In the genomic region with DNA sequence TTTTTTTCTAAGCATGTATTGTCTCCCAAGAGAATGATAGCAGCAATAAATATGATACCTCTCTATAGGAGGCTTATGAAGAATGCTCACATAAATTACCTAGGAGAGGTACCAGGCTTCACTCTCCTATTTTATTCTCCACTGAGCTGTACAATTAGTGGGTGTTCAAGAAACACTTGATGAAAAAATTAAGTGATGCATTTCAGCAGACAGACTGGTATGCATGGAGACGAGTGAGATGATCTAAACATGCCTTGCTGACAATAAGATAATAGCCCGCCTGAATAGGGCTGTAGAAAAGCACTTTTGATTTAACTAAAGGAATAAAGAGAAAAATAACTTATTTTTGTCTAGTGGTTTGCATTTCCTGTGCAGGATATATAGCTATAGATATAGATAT, we compare ENCODE assay signal across 38 cellular contexts.
"Had no signal": no experiment of that assay in that cellular context is flagged by ENCODE, and none has a peak within 500 bp of the region (broad histone marks: within the 10 kb centered on the region; RNA-seq: fewer than 3 reads in every experiment).

No MANE protein-coding gene starts in this region.

- H3K36me3 Mint-ChIP-seq: activated naive CD4-positive, alpha-beta T cell treated with anti-CD3 and anti-CD28 coated beads, Interleukin-2, amount 10 ng/mL, durations not matched to agents 7 days and 5 days; activated naive CD4-positive, alpha-beta T cell treated with anti-CD3 and anti-CD28 coated beads, Interleukin-2, amount 50 U/mL, for 24 hours; activated naive CD4-positive, alpha-beta T cell treated with anti-CD3 and anti-CD28 coated beads, Interleukin-2, amount 50 U/mL, for 72 hours; activated naive CD8-positive, alpha-beta T cell; activated naive CD8-positive, alpha-beta T cell treated with anti-CD3 and anti-CD28 coated beads for 36 hours; activated naive CD8-positive, alpha-beta T cell treated with anti-CD3 and anti-CD28 coated beads, Interleukin-2, amount 10 ng/mL, durations not matched to agents 7 days and 5 days; brain had no signal

- H3K27me3 Mint-ChIP-seq: activated naive CD4-positive, alpha-beta T cell treated with anti-CD3 and anti-CD28 coated beads, Interleukin-2, amount 10 ng/mL, durations not matched to agents 7 days and 5 days; activated naive CD8-positive, alpha-beta T cell treated with anti-CD3 and anti-CD28 coated beads, Interleukin-2, amount 10 ng/mL, durations not matched to agents 7 days and 5 days; activated naive CD8-positive, alpha-beta T cell treated with anti-CD3 and anti-CD28 coated beads, Interleukin-2, amount 50 U/mL, for 24 hours; central memory CD8-positive, alpha-beta T cell had no signal

- DNase-seq: activated effector memory CD4-positive, alpha-beta T cell treated with anti-CD3 and anti-CD28 coated beads, Interleukin-2, amount 50 U/mL, for 16 hours; activated effector memory CD4-positive, alpha-beta T cell treated with Interleukin-2 at 50 U/mL for 16 hours; activated gamma-delta T cell; activated gamma-delta T cell treated with Interleukin-2 at 50 U/mL for 16 hours; activated naive CD4-positive, alpha-beta T cell; activated naive CD4-positive, alpha-beta T cell treated with anti-CD3 and anti-CD28 coated beads for 36 hours; activated naive CD4-positive, alpha-beta T cell treated with anti-CD3 and anti-CD28 coated beads, Interleukin-2, amount 10 ng/mL, durations not matched to agents 7 days and 5 days; activated naive CD4-positive, alpha-beta T cell treated with anti-CD3 and anti-CD28 coated beads, Interleukin-2, amount 50 U/mL, for 16 hours; activated naive CD4-positive, alpha-beta T cell treated with Interleukin-2 at 50 U/mL for 16 hours; activated naive CD8-positive, alpha-beta T cell treated with anti-CD3 and anti-CD28 coated beads for 36 hours; activated naive CD8-positive, alpha-beta T cell treated with anti-CD3 and anti-CD28 coated beads, Interleukin-2, amount 10 ng/mL, durations not matched to agents 7 days and 5 days; activated naive CD8-positive, alpha-beta T cell treated with anti-CD3 and anti-CD28 coated beads, Interleukin-2, amount 50 U/mL, for 24 hours; activated T-cell treated with anti-CD3 and anti-CD28 coated beads, Interleukin-2, amount 50 U/mL, for 1 hour; activated T-cell treated with anti-CD3 and anti-CD28 coated beads, Interleukin-2, amount 50 U/mL, for 24 hours; activated T-cell treated with anti-CD3 and anti-CD28 coated beads, Interleukin-2, amount 50 U/mL, for 4 hours; activated T-cell treated with anti-CD3 and anti-CD28 coated beads, Interleukin-2, amount 50 U/mL, for 48 hours; activated T-cell treated with anti-CD3 and anti-CD28 coated beads, Interleukin-2, amount 50 U/mL, for 72 hours; adrenal gland; amniotic stem cell; amygdala; anterior cingulate cortex; aorta; body of pancreas; brain microvascular endothelial cell; caudate nucleus; central memory CD4-positive, alpha-beta T cell; cerebellar nuclear complex had no signal

- H3K36me3 ChIP-seq: adrenal gland, ascending aorta, brain microvascular endothelial cell, breast epithelium, cardiac muscle cell had no signal

- H3K4me3 Mint-ChIP-seq: activated naive CD4-positive, alpha-beta T cell treated with anti-CD3 and anti-CD28 coated beads for 36 hours; activated naive CD4-positive, alpha-beta T cell treated with anti-CD3 and anti-CD28 coated beads, Interleukin-2, amount 10 ng/mL, durations not matched to agents 7 days and 5 days; activated naive CD4-positive, alpha-beta T cell treated with anti-CD3 and anti-CD28 coated beads, Interleukin-2, amount 50 U/mL, for 24 hours; activated naive CD8-positive, alpha-beta T cell; activated naive CD8-positive, alpha-beta T cell treated with anti-CD3 and anti-CD28 coated beads for 36 hours; activated naive CD8-positive, alpha-beta T cell treated with anti-CD3 and anti-CD28 coated beads, Interleukin-2, amount 10 ng/mL, durations not matched to agents 7 days and 5 days; activated naive CD8-positive, alpha-beta T cell treated with anti-CD3 and anti-CD28 coated beads, Interleukin-2, amount 50 U/mL, for 24 hours; activated T-cell treated with anti-CD3 and anti-CD28 coated beads, Interleukin-2, amount 50 U/mL, for 24 hours; activated T-cell treated with anti-CD3 and anti-CD28 coated beads, Interleukin-2, amount 50 U/mL, for 4 hours; activated T-cell treated with anti-CD3 and anti-CD28 coated beads, Interleukin-2, amount 50 U/mL, for 72 hours; activated T-helper 1 cell treated with anti-CD3 and anti-CD28 coated beads, Interleukin-12 subunit alpha, Interleukin-12 subunit beta, Interleukin-2, Interleukin-4 antibody, amounts not matched to agents 30 ng/mL and 10 ng/mL and 1 ng/mL, durations not matched to agents 14 hours and 24 hours and 36 hours; activated T-helper 17 cell treated with anti-CD3 and anti-CD28 coated beads, Interleukin-2, amount 50 U/mL, for 72 hours; brain; central memory CD8-positive, alpha-beta T cell had no signal

- H3K9me3 ChIP-seq: adrenal gland, ascending aorta, body of pancreas, breast epithelium had no signal

- H3K4me1 Mint-ChIP-seq: activated naive CD4-positive, alpha-beta T cell treated with anti-CD3 and anti-CD28 coated beads, Interleukin-2, amount 10 ng/mL, durations not matched to agents 7 days and 5 days; activated naive CD4-positive, alpha-beta T cell treated with anti-CD3 and anti-CD28 coated beads, Interleukin-2, amount 50 U/mL, for 24 hours; activated naive CD8-positive, alpha-beta T cell treated with anti-CD3 and anti-CD28 coated beads for 36 hours; activated naive CD8-positive, alpha-beta T cell treated with anti-CD3 and anti-CD28 coated beads, Interleukin-2, amount 10 ng/mL, durations not matched to agents 7 days and 5 days; activated naive CD8-positive, alpha-beta T cell treated with anti-CD3 and anti-CD28 coated beads, Interleukin-2, amount 50 U/mL, for 24 hours; activated T-helper 17 cell treated with anti-CD3 and anti-CD28 coated beads, Interleukin-2, amount 50 U/mL, for 72 hours; central memory CD8-positive, alpha-beta T cell had no signal

- H3K27ac ChIP-seq: adrenal gland, ascending aorta, body of pancreas, brain microvascular endothelial cell, breast epithelium, cardiac muscle cell had no signal

- H3K9me3 Mint-ChIP-seq: activated naive CD4-positive, alpha-beta T cell treated with anti-CD3 and anti-CD28 coated beads for 36 hours; activated naive CD4-positive, alpha-beta T cell treated with anti-CD3 and anti-CD28 coated beads, Interleukin-2, amount 10 ng/mL, durations not matched to agents 7 days and 5 days; activated naive CD4-positive, alpha-beta T cell treated with anti-CD3 and anti-CD28 coated beads, Interleukin-2, amount 50 U/mL, for 24 hours; activated naive CD4-positive, alpha-beta T cell treated with anti-CD3 and anti-CD28 coated beads, Interleukin-2, amount 50 U/mL, for 72 hours; activated naive CD8-positive, alpha-beta T cell treated with anti-CD3 and anti-CD28 coated beads, Interleukin-2, amount 10 ng/mL, durations not matched to agents 7 days and 5 days; activated T-cell treated with anti-CD3 and anti-CD28 coated beads, Interleukin-2, amount 50 U/mL, for 24 hours; activated T-cell treated with anti-CD3 and anti-CD28 coated beads, Interleukin-2, amount 50 U/mL, for 4 hours; activated T-helper 1 cell treated with anti-CD3 and anti-CD28 coated beads, Interleukin-12 subunit alpha, Interleukin-12 subunit beta, Interleukin-2, Interleukin-4 antibody, amounts not matched to agents 30 ng/mL and 10 ng/mL and 1 ng/mL, durations not matched to agents 14 hours and 24 hours and 36 hours; activated T-helper 17 cell treated with anti-CD3 and anti-CD28 coated beads, Interleukin-2, amount 50 U/mL, for 72 hours; activated T-helper 2 cell treated with anti-CD3 and anti-CD28 coated beads, Interferon-gamma antibody, Interleukin-2, Interleukin-4, amounts not matched to agents 10 μg/mL and 5 μg/mL and 100 μg/mL, durations not matched to agents 14 hours and 24 hours and 36 hours had no signal

- H3K4me3 ChIP-seq: adrenal gland, ascending aorta, body of pancreas, breast epithelium, cardiac muscle cell had no signal

- H3K27me3 ChIP-seq: adrenal gland, ascending aorta, body of pancreas, brain microvascular endothelial cell, breast epithelium, cardiac muscle cell had no signal

- H3K27ac Mint-ChIP-seq: activated naive CD4-positive, alpha-beta T cell treated with anti-CD3 and anti-CD28 coated beads for 36 hours; activated naive CD4-positive, alpha-beta T cell treated with anti-CD3 and anti-CD28 coated beads, Interleukin-2, amount 10 ng/mL, durations not matched to agents 7 days and 5 days; activated naive CD4-positive, alpha-beta T cell treated with anti-CD3 and anti-CD28 coated beads, Interleukin-2, amount 50 U/mL, for 24 hours; activated naive CD4-positive, alpha-beta T cell treated with anti-CD3 and anti-CD28 coated beads, Interleukin-2, amount 50 U/mL, for 72 hours; activated naive CD8-positive, alpha-beta T cell; activated naive CD8-positive, alpha-beta T cell treated with anti-CD3 and anti-CD28 coated beads for 36 hours; activated naive CD8-positive, alpha-beta T cell treated with anti-CD3 and anti-CD28 coated beads, Interleukin-2, amount 10 ng/mL, durations not matched to agents 7 days and 5 days; activated naive CD8-positive, alpha-beta T cell treated with anti-CD3 and anti-CD28 coated beads, Interleukin-2, amount 50 U/mL, for 24 hours; activated T-cell treated with anti-CD3 and anti-CD28 coated beads, Interleukin-2, amount 50 U/mL, for 24 hours; activated T-cell treated with anti-CD3 and anti-CD28 coated beads, Interleukin-2, amount 50 U/mL, for 72 hours; activated T-helper 1 cell treated with anti-CD3 and anti-CD28 coated beads, Interleukin-12 subunit alpha, Interleukin-12 subunit beta, Interleukin-2, Interleukin-4 antibody, amounts not matched to agents 30 ng/mL and 10 ng/mL and 1 ng/mL, durations not matched to agents 14 hours and 24 hours and 36 hours; activated T-helper 17 cell treated with anti-CD3 and anti-CD28 coated beads, Interleukin-2, amount 50 U/mL, for 72 hours; activated T-helper 2 cell treated with anti-CD3 and anti-CD28 coated beads, Interferon-gamma antibody, Interleukin-2, Interleukin-4, amounts not matched to agents 10 μg/mL and 5 μg/mL and 100 μg/mL, durations not matched to agents 14 hours and 24 hours and 36 hours had no signal
